Comparison of ENCODE assay signal across 18 cellular contexts in the genomic region with DNA sequence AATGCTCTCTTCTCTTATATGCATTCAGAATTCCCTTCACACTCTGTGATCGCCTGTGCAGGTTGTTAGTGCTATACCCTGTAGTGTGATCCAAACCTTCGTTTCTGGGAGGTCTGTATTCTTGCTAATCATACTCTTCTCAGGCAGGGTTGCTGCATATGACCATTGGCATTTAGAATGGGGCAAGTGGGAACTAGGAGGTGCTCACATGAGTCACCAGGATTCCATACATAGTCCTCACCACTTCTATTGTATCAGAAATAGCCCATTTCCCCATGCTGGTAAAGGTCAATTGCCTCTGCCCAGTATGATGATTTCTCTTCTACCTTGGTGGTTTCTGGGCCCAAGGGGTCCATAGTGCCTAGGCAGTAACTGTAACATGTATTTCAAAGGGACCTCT.
DNase-seq lines count a peak whose midpoint lies in the region; ATAC-seq and TF ChIP-seq lines count a peak whose summit lies in the region.
"Had no signal": no experiment of that assay in that cellular context is flagged by ENCODE, and none has a peak within 500 bp of the region (broad histone marks: within the 10 kb centered on the region; RNA-seq: fewer than 3 reads in every experiment).

No MANE protein-coding gene starts in this region.

- no peak overlapping the region for H3K27ac ChIP-seq in RWPE2 (ENCODE audit: poor library complexity, severe bottlenecking)
- no peak overlapping the region for H3K27ac ChIP-seq in coronary artery

- no peaks in the 10 kb centered on the region for H3K27me3 ChIP-seq in RWPE2 (ENCODE audit: insufficient read depth, poor library complexity, severe bottlenecking)
- H3K27me3 ChIP-seq: BE2C had no signal

- DNase-seq in HT1080 (ENCODE audit: low read depth), result peak; percentile 60
- DNase-seq in RWPE2 (ENCODE audit: low spot score), result no peak
- DNase-seq in choroid plexus epithelial cell (ENCODE audit: low read depth), result peak; percentile 13
- peak; percentile 79 for DNase-seq in renal cortical epithelial cell (ENCODE audit: low read depth)
- DNase-seq in NCI-H2107 (lab: John Stamatoyannopoulos, UW), result no peak
- DNase-seq in coronary artery (ENCODE audit: low spot score), result no peak
- DNase-seq in NCI-H2029 treated with DMSO at 0.1 percent for 48 hours (lab: John Stamatoyannopoulos, UW), result no peak
- DNase-seq: BE2C; CD4-positive, alpha-beta memory T cell; DND-41; GDM1; NCI-H1436 treated with DMSO at 0.1 percent for 48 hours; NCI-H2081 treated with DMSO at 0.1 percent for 48 hours; NCI-H446; NCI-H82; SIG-M5 had no signal

- H3K36me3 ChIP-seq in RWPE2 (ENCODE audit: low read depth), result no peaks in the 10 kb centered on the region
- H3K36me3 ChIP-seq: BE2C had no signal

- H3K4me3 ChIP-seq in RWPE2 (ENCODE audit: severe bottlenecking), result no peak overlapping the region
- no peak overlapping the region for H3K4me3 ChIP-seq in choroid plexus epithelial cell (ENCODE audit: low read depth, low read length)
- H3K4me3 ChIP-seq in coronary artery, result no peak overlapping the region

- no peak for TF ChIP-seq POLR2A in GM18505 (IDR thresholded peaks at IDR 0.05; ENCODE audit: borderline replicate concordance, extremely low read depth, insufficient read depth, insufficient read length)

- ATAC-seq in RWPE2 (ENCODE audit: low read depth) (peak; percentile 52; the same call in 2 of the 3 replicates), GM18505 (IDR thresholded peaks at IDR 0.05; ENCODE audit: unreplicated experiment) (no peak)
- ATAC-seq: Panc1 had no signal

- no peaks in the 10 kb centered on the region for H3K9me3 ChIP-seq in RWPE2 (ENCODE audit: severe bottlenecking)
- H3K9me3 ChIP-seq: BE2C had no signal

- no peak for TF ChIP-seq CTCF in RWPE2 (IDR thresholded peaks at IDR 0.05; ENCODE audit: poor library complexity, severe bottlenecking)
- TF ChIP-seq CTCF in choroid plexus epithelial cell (conservative IDR thresholded peaks at IDR 0.05; ENCODE audit: low read depth, low read length), result no peak
- TF ChIP-seq CTCF in coronary artery (IDR thresholded peaks at IDR 0.05), result no peak

- H3K4me1 ChIP-seq in RWPE2 (ENCODE audit: insufficient read depth, poor library complexity, severe bottlenecking), result no peaks in the 10 kb centered on the region
- H3K4me1 ChIP-seq: BE2C had no signal

Comparison
In these comparisons a context has a peak if more than half of its experiments do, and no peak if none do; other contexts are left out.
1. DNase-seq: peak in HT1080 (single experiment), choroid plexus epithelial cell (single experiment) and renal cortical epithelial cell (single experiment); none in RWPE2 (single experiment), NCI-H2107 (single experiment), coronary artery (single experiment) and NCI-H2029 treated with DMSO at 0.1 percent for 48 hours (single experiment).